In genomic region chr18:33201509-33201926, GRCh38 we compare ENCODE assay signal across 9 cellular contexts.
DNase-seq lines count a peak whose midpoint lies in the region; ATAC-seq, FAIRE-seq and TF ChIP-seq lines count a peak whose summit lies in the region.
"Had no signal": no experiment of that assay in that cellular context is flagged by ENCODE, and none has a peak within 500 bp of the region (broad histone marks: within the 10 kb centered on the region; RNA-seq: fewer than 3 reads in every experiment).

No MANE protein-coding gene starts in this region.

- H3K9me3 ChIP-seq in HUES48 (ENCODE audit: control insufficient read depth, insufficient read depth, low read length): no peaks in the 10 kb centered on the region
- H3K9me3 ChIP-seq in astrocyte (ENCODE audit: insufficient read depth, low read depth, low read length): no peaks in the 10 kb centered on the region

- DNase-seq in AG04449 (ENCODE audit: low read depth, low spot score): no peak
- peak; percentile 32 for DNase-seq in astrocyte (ENCODE audit: low read depth)
- peak; percentile 48 for DNase-seq in kidney tubule cell (ENCODE audit: low spot score)
- no peak for DNase-seq in EL
- DNase-seq in stimulated activated naive CD8-positive, alpha-beta T cell treated with anti-CD3 and anti-CD28 coated beads, Interleukin-15, Interleukin-2, amounts not matched to agents 100 U/mL and 50 U/mL, for 24 hours: no peak

- POLR2A ChIA-PET in AG04449 (lab: Yijun Ruan, JAX): no interaction called here

- H3K79me2 ChIP-seq in astrocyte (ENCODE audit: insufficient read depth, low read length): no peaks in the 10 kb centered on the region

- CTCF ChIA-PET in AG04449 (lab: Yijun Ruan, JAX): no interaction called here

- peak overlapping the region; percentile 79 for H3K4me2 ChIP-seq in astrocyte (ENCODE audit: low read length)

- H3K27me3 ChIP-seq in HUES48 (ENCODE audit: control insufficient read depth, insufficient read depth, low read length): no peaks in the 10 kb centered on the region
- no peaks in the 10 kb centered on the region for H3K27me3 ChIP-seq in astrocyte (ENCODE audit: insufficient read depth, low read length)

- no peak overlapping the region for H3K4me3 Mint-ChIP-seq in astrocyte (ENCODE audit: unreplicated experiment)

- H3K9ac ChIP-seq in HUES48 (ENCODE audit: low read depth, low read length) (no peak overlapping the region), astrocyte (ENCODE audit: low read length) (no peak overlapping the region)

- TF ChIP-seq CTCF in AG04449 (IDR thresholded peaks at IDR 0.05; ENCODE audit: insufficient read depth, low read length, missing control alignments) (peak; percentile 25), astrocyte (IDR thresholded peaks at IDR 0.05; ENCODE audit: insufficient read depth, low read depth, low read length) (peak; percentile 55)

- H3K4me3 ChIP-seq in AG04449 (ENCODE audit: low read depth, low read length) (no peak overlapping the region), HUES48 (ENCODE audit: low read depth, low read length) (peak overlapping the region; percentile 39; the same call in 1 of the 2 replicates), astrocyte (ENCODE audit: insufficient read depth, low read depth, low read length) (peak overlapping the region; percentile 37)

- H3K4me1 ChIP-seq in HUES48 (ENCODE audit: control insufficient read depth, insufficient read depth, low read length) (peaks cover 16% of the 10 kb centered on the region), astrocyte (ENCODE audit: insufficient read depth, low read length) (no peaks in the 10 kb centered on the region)

- peaks cover 6% of the 10 kb centered on the region for H3K4me1 Mint-ChIP-seq in astrocyte (ENCODE audit: low read depth, unreplicated experiment)

- no peaks in the 10 kb centered on the region for H3K9me3 Mint-ChIP-seq in astrocyte (ENCODE audit: unreplicated experiment)

- ATAC-seq in HG02852 (IDR thresholded peaks at IDR 0.05; ENCODE audit: unreplicated experiment): no peak
- no peak for ATAC-seq in stimulated activated naive CD8-positive, alpha-beta T cell treated with anti-CD3 and anti-CD28 coated beads, Interleukin-15, Interleukin-2, amounts not matched to agents 100 U/mL and 50 U/mL, for 24 hours
- ATAC-seq in HG03175 (IDR thresholded peaks at IDR 0.05; ENCODE audit: unreplicated experiment): no peak

- H3K27me3 Mint-ChIP-seq in astrocyte (ENCODE audit: low read depth, unreplicated experiment): no peaks in the 10 kb centered on the region

- H3K36me3 Mint-ChIP-seq in astrocyte (ENCODE audit: low read depth, unreplicated experiment): no peaks in the 10 kb centered on the region

- H3K27ac ChIP-seq in HUES48 (ENCODE audit: low read depth, low read length) (no peak overlapping the region), astrocyte (ENCODE audit: low read depth, low read length) (no peak overlapping the region)

- no peaks in the 10 kb centered on the region for H4K20me1 ChIP-seq in astrocyte (ENCODE audit: insufficient read depth, low read length)

- FAIRE-seq in astrocyte (lab: Jason Lieb, UNC): no peak
- FAIRE-seq: TTC549 had no signal

- H2AFZ ChIP-seq in astrocyte (ENCODE audit: low read depth, low read length): peak overlapping the region; percentile 65

- H3K36me3 ChIP-seq in HUES48 (ENCODE audit: control insufficient read depth, insufficient read depth, low read length): no peaks in the 10 kb centered on the region
- no peaks in the 10 kb centered on the region for H3K36me3 ChIP-seq in astrocyte (ENCODE audit: insufficient read depth, low read length)

- peak overlapping the region; percentile 21 for H3K27ac Mint-ChIP-seq in astrocyte (ENCODE audit: unreplicated experiment)

Comparison
In these comparisons a context has a peak if more than half of its experiments do, and no peak if none do; other contexts are left out.
1. DNase-seq: peak in astrocyte (single experiment) and kidney tubule cell (single experiment); none in AG04449 (single experiment), EL (single experiment) and stimulated activated naive CD8-positive, alpha-beta T cell treated with anti-CD3 and anti-CD28 coated beads, Interleukin-15, Interleukin-2, amounts not matched to agents 100 U/mL and 50 U/mL, for 24 hours (single experiment).